Comparison of ENCODE assay signal across 8 cellular contexts in genomic region chr2:45610281-45611019, GRCh38. TPM values are rescaled to one million over a fixed set of nuclear protein-coding genes. Genes with fewer than 3 reads are reported as not detected.
DNase-seq lines count a peak whose midpoint lies in the region; ATAC-seq, FAIRE-seq and TF ChIP-seq lines count a peak whose summit lies in the region.

No MANE protein-coding gene starts in this region.

- no peaks in the 10 kb centered on the region for H3K27me3 ChIP-seq in A673 (replicated peaks; ENCODE audit: insufficient read depth, low read depth, low read length, poor library complexity)
- H3K27me3 ChIP-seq in keratinocyte (ENCODE audit: control insufficient read depth, extremely low read depth, insufficient read depth, low read length): no peaks in the 10 kb centered on the region

- no peaks in the 10 kb centered on the region for H3K9me1 ChIP-seq in keratinocyte (ENCODE audit: control insufficient read depth, extremely low read depth, insufficient read depth, low read length)

- peaks cover 8% of the 10 kb centered on the region for H3K4me1 ChIP-seq in A673 (ENCODE audit: insufficient read depth, low read length, poor library complexity, severe bottlenecking)
- peaks cover 25% of the 10 kb centered on the region for H3K4me1 ChIP-seq in keratinocyte (ENCODE audit: control insufficient read depth, extremely low read depth, insufficient read depth, low read length)

- DNase-seq in A673 (ENCODE audit: low spot score): peak; percentile 87
- peak; percentile 22 for DNase-seq in NCI-H2107 (lab: John Stamatoyannopoulos, UW)
- DNase-seq in caudate nucleus (lab: John Stamatoyannopoulos, UW): peak in 55 of 61 donors; percentile 5 to 88 (median 52)
- DNase-seq in keratinocyte (ENCODE audit: low read depth, low spot score): no peak
- DNase-seq in stimulated activated CD4-positive, alpha-beta T cell treated with anti-CD3 and anti-CD28 coated beads, Interleukin-12 subunit alpha, Interleukin-12 subunit beta, amount 100 ng/mL, for 48 hours (ENCODE audit: low read depth in 2 of 3, low spot score in 1 of 3): peak in 2 of 3 donors; percentile 13 to 24

- peak overlapping the region; percentile 89 for H3K9ac ChIP-seq in keratinocyte (ENCODE audit: control insufficient read depth, extremely low read depth, insufficient read depth, low read length)

- peak overlapping the region; percentile 69 for H2AFZ ChIP-seq in keratinocyte (ENCODE audit: control insufficient read depth, low read length)

- H4K20me1 ChIP-seq in keratinocyte (ENCODE audit: control insufficient read depth, extremely low read depth, insufficient read depth, low read length): no peaks in the 10 kb centered on the region

- peak; percentile 80 for FAIRE-seq in keratinocyte (lab: Jason Lieb, UNC)

- H3K36me3 ChIP-seq in A673 (ENCODE audit: insufficient read depth, low read length, poor library complexity, severe bottlenecking) (no peaks in the 10 kb centered on the region), keratinocyte (ENCODE audit: control insufficient read depth in 2 of 2, extremely low read depth in 1 of 2, insufficient read depth in 2 of 2, low read length in 2 of 2) (no peaks in the 10 kb centered on the region)

- TF ChIP-seq CTCF in A673 (conservative IDR thresholded peaks at IDR 0.05; ENCODE audit: low read depth, low read length) (peak; percentile 60), WI38 (IDR thresholded peaks at IDR 0.05; ENCODE audit: low read depth, low read length) (no peak), keratinocyte (optimal IDR thresholded peaks at IDR 0.05 in 1 of 3, IDR thresholded peaks at IDR 0.05 in 1 of 3, conservative IDR thresholded peaks at IDR 0.05 in 1 of 3; ENCODE audit: extremely low read depth in 1 of 3, insufficient read depth in 2 of 3, low read length in 3 of 3) (peak; percentile 31 to 70 (median 51))

- POLR2A ChIA-PET in A673 (lab: Charles Lee; ENCODE audit: low non-redundant PET): no interaction called here

- ATAC-seq in GM18511 (IDR thresholded peaks at IDR 0.05; ENCODE audit: unreplicated experiment) (peak; percentile 70), HG03066 (IDR thresholded peaks at IDR 0.05; ENCODE audit: low read depth, unreplicated experiment) (peak; percentile 57)

- CTCF ChIA-PET in A673 (lab: Charles Lee): interaction anchor here (0.6 kb wide), 1 partner anchor 42 kb away, joined by 3 read pairs; no protein-coding TSS in a partner anchor

- TSS peak; percentile 74 for BruUV-seq in A673 (replicated peaks; lab: Mats Ljungman, UMichigan)

- peak overlapping the region; percentile 79 for H3K4me3 ChIP-seq in A673 (ENCODE audit: low read depth, low read length, poor library complexity, severe bottlenecking)
- peak overlapping the region; percentile 77 for H3K4me3 ChIP-seq in WI38 (ENCODE audit: low read depth, low read length)
- H3K4me3 ChIP-seq in keratinocyte (ENCODE audit: control insufficient read depth in 2 of 3, extremely low read depth in 1 of 3, insufficient read depth in 2 of 3, low read depth in 1 of 3, low read length in 3 of 3): peak overlapping the region; percentile 79 to 83 (median 81)

- H3K9me3 ChIP-seq in A673 (ENCODE audit: low read depth, low read length, poor library complexity, severe bottlenecking) (no peaks in the 10 kb centered on the region), keratinocyte (ENCODE audit: control insufficient read depth, low read depth, low read length) (no peaks in the 10 kb centered on the region)

- peaks cover 34% of the 10 kb centered on the region for H3K79me2 ChIP-seq in keratinocyte (ENCODE audit: control insufficient read depth, insufficient read depth, low read length)

- intact Hi-C loops in A673 (cut with micrococcal nuclease; ENCODE audit: unreplicated experiment): no loop called here

- dilution Hi-C loops in keratinocyte (cut with MboI; ENCODE audit: extremely low pct_ligation_motif_present, low sequenced_read_pairs): no loop called here

- H3K27ac ChIP-seq in A673 (ENCODE audit: low read depth, low read length, poor library complexity, severe bottlenecking) (peak overlapping the region; percentile 85), caudate nucleus (ENCODE audit: low read depth, low read length) (peak overlapping the region; percentile 78), keratinocyte (ENCODE audit: control insufficient read depth, insufficient read depth, low read length) (peak overlapping the region; percentile 89)

- peak overlapping the region; percentile 98 for H3K4me2 ChIP-seq in keratinocyte (ENCODE audit: control insufficient read depth, extremely low read depth, insufficient read depth, low read depth, low read length)

RNA-seq across cellular contexts. Expression of gene SRBD1, which starts 0.6 kb away (rescaled TPM):
- total RNA-seq in A673 (2021): 16.7 and 21.9 TPM in 2 replicates
- 5.8 to 8.8 TPM (median 5.9 TPM) in 3 replicates for polyA plus RNA-seq in keratinocyte
- polyA plus RNA-seq in keratinocyte (2011; ENCODE audit: low read depth): 4.1 TPM
- polyA plus RNA-seq in keratinocyte (2011; cell fraction: cytosol; rRNA removed): 4.0 and 7.0 TPM in 2 replicates
- 7.5 and 8.6 TPM in 2 replicates for polyA plus RNA-seq in keratinocyte (2011; cell fraction: nucleus; rRNA removed)
- 3.7 and 7.9 TPM in 2 replicates for polyA plus RNA-seq in keratinocyte (2012; ENCODE audit: low replicate concordance)
- polyA minus RNA-seq in keratinocyte: 1.7 to 20.6 TPM (median 8.5 TPM) in 3 replicates
- polyA minus RNA-seq in keratinocyte (2011; cell fraction: cytosol; rRNA and poly(A)+ RNA removed): 4.8 TPM
- polyA minus RNA-seq in keratinocyte (2011; cell fraction: nucleus; rRNA and poly(A)+ RNA removed): 11.3 and 29.3 TPM in 2 replicates

RNA-seq across cellular contexts. Expression of gene PRKCE, which starts 41.0 kb away (rescaled TPM):
- 1.7 and 2.4 TPM in 2 replicates for total RNA-seq in A673 (2021)
- 1.5 to 2.0 TPM (median 2.0 TPM) in 3 replicates for polyA plus RNA-seq in keratinocyte
- polyA plus RNA-seq in keratinocyte (2011; ENCODE audit: low read depth): 1.8 TPM
- 1.0 TPM in 2 replicates for polyA plus RNA-seq in keratinocyte (2011; cell fraction: cytosol; rRNA removed)
- 2.5 and 3.1 TPM in 2 replicates for polyA plus RNA-seq in keratinocyte (2011; cell fraction: nucleus; rRNA removed)
- 1.4 and 2.3 TPM in 2 replicates for polyA plus RNA-seq in keratinocyte (2012; ENCODE audit: low replicate concordance)
- polyA minus RNA-seq in keratinocyte: 5.0 to 7.1 TPM (median 5.1 TPM) in 3 replicates
- 3.1 TPM for polyA minus RNA-seq in keratinocyte (2011; cell fraction: cytosol; rRNA and poly(A)+ RNA removed)
- polyA minus RNA-seq in keratinocyte (2011; cell fraction: nucleus; rRNA and poly(A)+ RNA removed): 8.7 and 11.6 TPM in 2 replicates
